In the genomic region with DNA sequence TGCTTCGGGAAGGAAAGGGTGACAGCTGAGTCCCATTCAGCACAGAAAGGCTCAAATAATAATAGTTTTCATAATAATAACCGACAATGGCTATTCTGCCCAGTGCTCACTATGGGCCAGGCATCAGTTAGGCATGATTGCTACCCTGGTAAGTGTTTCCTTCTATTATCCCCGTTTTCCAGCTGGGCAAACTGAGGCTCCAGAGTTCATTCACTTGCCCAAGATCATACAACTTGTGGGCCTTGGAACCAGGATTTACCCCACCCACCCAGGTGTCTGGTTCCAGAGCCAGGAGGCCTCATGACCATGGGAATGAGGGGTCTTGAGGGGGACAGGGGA, we compare ENCODE assay signal across 8 cellular contexts. TPM values are rescaled to one million over a fixed set of nuclear protein-coding genes. Genes with fewer than 3 reads are reported as not detected.
DNase-seq lines count a peak whose midpoint lies in the region; ATAC-seq and TF ChIP-seq lines count a peak whose summit lies in the region.

No MANE protein-coding gene starts in this region.

- POLR2A ChIA-PET in GM10248 (lab: Yijun Ruan, JAX) = interaction anchor here (0.8 to 1.0 kb wide), 3 partner anchors 25 to 32 kb away, joined by 3 to 9 read pairs (median 4); no protein-coding TSS in a partner anchor

- peak overlapping the region; percentile 30; the same call in 1 of the 2 replicates for H3K27ac ChIP-seq in ACC112 (ENCODE audit: low read depth, low read length)

- H3K4me3 ChIP-seq in ACC112 (ENCODE audit: low read depth, low read length) = peak overlapping the region; percentile 89

- H3K4me1 Mint-ChIP-seq in brain = peaks cover 52% of the 10 kb centered on the region
- H3K4me1 Mint-ChIP-seq in mesothelial cell of epicardium = peaks cover 23% of the 10 kb centered on the region

- H3K4me1 ChIP-seq in ACC112 (ENCODE audit: control insufficient read depth, insufficient read depth, low read length, unreplicated experiment) = peaks cover 40% of the 10 kb centered on the region

- H3K79me2 ChIP-seq in ACC112 (ENCODE audit: control insufficient read depth, insufficient read depth, low read length, unreplicated experiment) = peaks cover 48% of the 10 kb centered on the region

- H3K27ac Mint-ChIP-seq in brain (peak overlapping the region in 4 of 5 experiments; percentile 36 to 80 (median 60)), mesothelial cell of epicardium (peak overlapping the region; percentile 82)

- H2AFZ ChIP-seq in ACC112 (ENCODE audit: low read length, unreplicated experiment) = peak overlapping the region; percentile 33

- peak; percentile 8 for ATAC-seq in HG02852 (IDR thresholded peaks at IDR 0.05; ENCODE audit: unreplicated experiment)
- no peak for ATAC-seq in GM21576 (IDR thresholded peaks at IDR 0.05; ENCODE audit: unreplicated experiment)

- DNase-seq in mesothelial cell of epicardium (ENCODE audit: low spot score in 2 of 2, unreplicated experiment in 2 of 2) (no peak), mesenteric fat pad (ENCODE audit: low spot score) (no peak), GM10248 (ENCODE audit: extremely low spot score) (no peak)
- no peak for DNase-seq in stimulated activated CD4-positive, alpha-beta T cell treated with anti-CD3 and anti-CD28 coated beads, Interleukin-4, amount 100 ng/mL, for 1 hour

- CTCF ChIA-PET in GM10248 (lab: Yijun Ruan, JAX) = interaction anchor here (0.9 to 1.0 kb wide), 2 partner anchors 10 to 32 kb away, joined by 3 to 4 read pairs; no protein-coding TSS in a partner anchor

- no peaks in the 10 kb centered on the region for H3K27me3 ChIP-seq in ACC112 (ENCODE audit: insufficient read depth, low read length)

- H3K9me3 Mint-ChIP-seq in brain (peaks cover 0 to 3% (median 0%) of the 10 kb centered on the region in 5 experiments), mesothelial cell of epicardium (no peaks in the 10 kb centered on the region)

- H3K27me3 Mint-ChIP-seq in brain = no peaks in the 10 kb centered on the region
- H3K27me3 Mint-ChIP-seq in mesothelial cell of epicardium (ENCODE audit: low read depth) = no peaks in the 10 kb centered on the region

- TF ChIP-seq CTCF in brain (conservative IDR thresholded peaks at IDR 0.05) = no peak
- no peak for TF ChIP-seq CTCF in mesothelial cell of epicardium (IDR thresholded peaks at IDR 0.05; ENCODE audit: unreplicated experiment)
- TF ChIP-seq CTCF in GM10248 (IDR thresholded peaks at IDR 0.05; ENCODE audit: control extremely low read depth, extremely low read depth, low read depth, missing control alignments) = no peak

- no peaks in the 10 kb centered on the region for H3K36me3 ChIP-seq in ACC112 (ENCODE audit: insufficient read depth, low read length)

- H3K36me3 Mint-ChIP-seq in brain = peaks cover 10% of the 10 kb centered on the region
- no peaks in the 10 kb centered on the region for H3K36me3 Mint-ChIP-seq in mesothelial cell of epicardium

- peak overlapping the region; percentile 79 to 84 (median 81) for H3K4me3 Mint-ChIP-seq in brain
- peak overlapping the region; percentile 78 for H3K4me3 Mint-ChIP-seq in mesothelial cell of epicardium

RNA-seq across cellular contexts. Expression of gene PLOD1, which starts 0.5 kb away (rescaled TPM):
- polyA plus RNA-seq in brain (ENCODE audit: insufficient read depth, low read depth, low replicate concordance) = 76.5 TPM
- total RNA-seq in mesothelial cell of epicardium (198 to 206 TPM (median 203 TPM) in 3 replicates), mesenteric fat pad (66.9 TPM)

RNA-seq across cellular contexts. Expression of gene KIAA2013, which starts 8.8 kb away (rescaled TPM):
- polyA plus RNA-seq in brain (ENCODE audit: insufficient read depth, low read depth, low replicate concordance) = 84.2 TPM
- total RNA-seq in mesothelial cell of epicardium (37.8 to 39.3 TPM (median 37.8 TPM) in 3 replicates), mesenteric fat pad (35.9 TPM)

RNA-seq across cellular contexts. Expression of gene MFN2, which starts 45.2 kb away (rescaled TPM):
- 82.1 TPM for polyA plus RNA-seq in brain (ENCODE audit: insufficient read depth, low read depth, low replicate concordance)
- total RNA-seq in mesothelial cell of epicardium = 52.4 to 58.4 TPM (median 53.7 TPM) in 3 replicates
- total RNA-seq in mesenteric fat pad = 93.6 TPM
